Comparison of ENCODE assay signal across 24 cellular contexts in genomic region chrX:140775211-140775610, GRCh38.
"Had no signal": no experiment of that assay in that cellular context is flagged by ENCODE, and none has a peak within 500 bp of the region (broad histone marks: within the 10 kb centered on the region; RNA-seq: fewer than 3 reads in every experiment).

No MANE protein-coding gene starts in this region.

- H3K36me3 ChIP-seq: colonic mucosa, esophagus squamous epithelium, gastrocnemius medialis, heart left ventricle, left lung, lower lobe of right lung had no signal

- H3K9me3 ChIP-seq: colonic mucosa, esophagus squamous epithelium, gastrocnemius medialis, heart left ventricle, left lung, lower lobe of right lung had no signal

- DNase-seq: cerebellar nuclear complex; colonic mucosa; cortex of kidney; effector CD8-positive, alpha-beta T cell; effector memory CD8-positive, alpha-beta T cell; endodermal cell; erythroblast; esophagus squamous epithelium; foreskin fibroblast; foreskin melanocyte; gastrocnemius medialis; glutamatergic neuron; heart left ventricle; hypothalamus; immature natural killer cell; left cardiac atrium; left lung; left ventricle myocardium superior; lower lobe of right lung; mammary epithelial cell; mesendoderm; midbrain had no signal

- H3K4me1 ChIP-seq: colonic mucosa, esophagus squamous epithelium, gastrocnemius medialis, heart left ventricle, left lung, lower lobe of right lung had no signal

- H3K27me3 ChIP-seq: colonic mucosa, esophagus squamous epithelium, gastrocnemius medialis, heart left ventricle, hepatocyte, left lung had no signal

- H3K4me3 ChIP-seq: colonic mucosa, esophagus squamous epithelium, gastrocnemius medialis, heart left ventricle, hepatocyte, left lung, lower lobe of right lung had no signal

- H3K27ac ChIP-seq: colonic mucosa, epithelial cell of prostate, esophagus squamous epithelium, gastrocnemius medialis, heart left ventricle, hepatocyte, left lung, lower lobe of right lung had no signal
